ENCODE assay signal across 8 cellular contexts in the genomic region with DNA sequence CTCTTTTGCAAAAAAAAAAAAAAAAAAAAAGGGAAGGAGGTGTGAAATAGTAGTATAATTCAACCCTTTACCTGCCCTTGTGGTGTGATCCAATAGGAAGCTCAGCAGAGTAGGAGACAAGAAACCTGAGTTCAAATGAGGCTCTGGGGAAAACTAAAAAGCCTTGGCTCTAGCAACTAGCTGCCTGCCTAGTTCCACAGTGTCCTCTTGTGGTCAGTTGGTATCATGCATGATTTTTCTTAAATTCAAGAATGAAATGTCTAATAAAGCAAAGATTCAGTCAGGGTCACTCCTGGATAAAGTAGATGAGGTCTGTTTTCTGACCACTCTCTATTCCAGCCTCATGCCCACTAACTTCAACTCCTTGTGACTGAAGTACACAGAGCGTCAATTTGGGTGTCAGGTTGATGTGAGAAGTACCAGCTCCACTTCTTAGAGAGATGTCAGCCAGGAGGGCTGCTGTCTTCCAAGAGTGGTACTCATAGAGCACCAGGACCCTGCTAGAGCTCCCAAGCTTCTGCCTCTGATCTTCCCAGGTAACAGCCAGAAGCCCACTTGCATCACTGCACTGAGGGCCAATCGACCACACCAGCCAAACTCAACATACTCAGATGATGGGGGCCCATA. TPM values are rescaled to one million over a fixed set of nuclear protein-coding genes. Genes with fewer than 3 reads are reported as not detected.
DNase-seq lines count a peak whose midpoint lies in the region; ATAC-seq and TF ChIP-seq lines count a peak whose summit lies in the region.

No MANE protein-coding gene starts in this region.

- H3K27ac ChIP-seq in DND-41 (ENCODE audit: low read length) (no peak overlapping the region), body of pancreas (no peak overlapping the region), lower lobe of right lung (no peak overlapping the region)

- no peaks in the 10 kb centered on the region for H4K20me1 ChIP-seq in DND-41 (ENCODE audit: insufficient read depth, low read length)

- 0 out of 2 replicates have a peak, but pooled peaks cover 5% of the 10 kb centered on the region for H3K4me1 ChIP-seq in DND-41 (ENCODE audit: insufficient read depth, low read length)
- H3K4me1 ChIP-seq in body of pancreas, result peaks cover 16% of the 10 kb centered on the region
- no peaks in the 10 kb centered on the region for H3K4me1 ChIP-seq in lower lobe of right lung

- no peaks in the 10 kb centered on the region for H3K9me3 Mint-ChIP-seq in activated naive CD8-positive, alpha-beta T cell treated with anti-CD3 and anti-CD28 coated beads, Interleukin-2, amount 50 U/mL, for 24 hours

- no peak overlapping the region for H3K4me3 Mint-ChIP-seq in activated naive CD8-positive, alpha-beta T cell treated with anti-CD3 and anti-CD28 coated beads, Interleukin-2, amount 50 U/mL, for 24 hours

- ATAC-seq in DND-41 (ENCODE audit: insufficient read depth, low read depth) (peak; percentile 34; the same call in 1 of the 3 replicates), body of pancreas (no peak), lower lobe of right lung (no peak), GM18861 (IDR thresholded peaks at IDR 0.05; ENCODE audit: unreplicated experiment) (no peak), HG02588 (IDR thresholded peaks at IDR 0.05; ENCODE audit: unreplicated experiment) (no peak)
- no peak for ATAC-seq in activated naive CD8-positive, alpha-beta T cell treated with anti-CD3 and anti-CD28 coated beads, Interleukin-2, amount 50 U/mL, for 24 hours

- H3K79me2 ChIP-seq in DND-41 (ENCODE audit: insufficient read depth, low read length), result no peaks in the 10 kb centered on the region

- H3K27me3 ChIP-seq in DND-41 (ENCODE audit: insufficient read depth, low read length, poor library complexity), result no peaks in the 10 kb centered on the region
- H3K27me3 ChIP-seq in body of pancreas, result no peaks in the 10 kb centered on the region
- no peaks in the 10 kb centered on the region for H3K27me3 ChIP-seq in lower lobe of right lung (ENCODE audit: low read depth)

- H3K4me2 ChIP-seq in DND-41 (ENCODE audit: insufficient read depth, low read length), result no peak overlapping the region

- intact Hi-C loops in body of pancreas (cut with DNase I) (loop anchor here (10.0 kb wide), 1 partner anchor 265 kb away; no protein-coding TSS in a partner anchor), lower lobe of right lung (cut with DNase I) (no loop called here)

- no peak for TF ChIP-seq POLR2A in body of pancreas (IDR thresholded peaks at IDR 0.05)

- no peaks in the 10 kb centered on the region for H3K4me1 Mint-ChIP-seq in activated naive CD8-positive, alpha-beta T cell treated with anti-CD3 and anti-CD28 coated beads, Interleukin-2, amount 50 U/mL, for 24 hours

- H3K27me3 Mint-ChIP-seq in activated naive CD8-positive, alpha-beta T cell treated with anti-CD3 and anti-CD28 coated beads, Interleukin-2, amount 50 U/mL, for 24 hours, result no peaks in the 10 kb centered on the region

- no peak overlapping the region for H3K27ac Mint-ChIP-seq in activated naive CD8-positive, alpha-beta T cell treated with anti-CD3 and anti-CD28 coated beads, Interleukin-2, amount 50 U/mL, for 24 hours

- H3K9ac ChIP-seq in DND-41 (ENCODE audit: low read depth, low read length), result no peak overlapping the region

- H3K9me3 ChIP-seq in DND-41 (ENCODE audit: insufficient read depth, low read length, severe bottlenecking) (no peaks in the 10 kb centered on the region), body of pancreas (no peaks in the 10 kb centered on the region), lower lobe of right lung (no peaks in the 10 kb centered on the region)

- 81% methylated on average over 1 to 2 of the region's 2 CpGs for WGBS in body of pancreas, 2 donors

- H3K36me3 ChIP-seq in DND-41 (ENCODE audit: insufficient read depth, low read length), result no peaks in the 10 kb centered on the region
- H3K36me3 ChIP-seq in body of pancreas (replicated peaks in 1 of 2; ENCODE audit: insufficient read depth in 1 of 2, low read depth in 2 of 2), result no peaks in the 10 kb centered on the region
- H3K36me3 ChIP-seq in lower lobe of right lung, result no peaks in the 10 kb centered on the region

- peak; percentile 24 for DNase-seq in DND-41
- DNase-seq in HFF-Myc (ENCODE audit: extremely low read depth, low read depth), result no peak
- peak; percentile 48 to 72 for DNase-seq in NCI-H526 (lab: John Stamatoyannopoulos, UW)
- peak in 3 of 4 donors; percentile 26 to 44 (median 33) for DNase-seq in body of pancreas
- DNase-seq in lower lobe of right lung, result no peak
- DNase-seq in activated naive CD8-positive, alpha-beta T cell treated with anti-CD3 and anti-CD28 coated beads, Interleukin-2, amount 50 U/mL, for 24 hours, result no peak

- peak; percentile 79 for TF ChIP-seq CTCF in DND-41 (IDR thresholded peaks at IDR 0.05; ENCODE audit: borderline replicate concordance, extremely low read depth, low read length, poor library complexity, severe bottlenecking)
- TF ChIP-seq CTCF in HFF-Myc (IDR thresholded peaks at IDR 0.05; ENCODE audit: low read depth, low read length, missing control alignments), result peak; percentile 90
- TF ChIP-seq CTCF in body of pancreas (IDR thresholded peaks at IDR 0.05), result peak; percentile 60 to 83 (median 72)
- TF ChIP-seq CTCF in lower lobe of right lung (IDR thresholded peaks at IDR 0.05), result peak; percentile 53

- H2AFZ ChIP-seq in DND-41 (ENCODE audit: low read depth, low read length), result no peak overlapping the region

- H3K4me3 ChIP-seq in DND-41 (ENCODE audit: low read depth in 1 of 2, low read length in 2 of 2) (no peak overlapping the region), HFF-Myc (replicated peaks; ENCODE audit: low read depth, low read length) (no peak overlapping the region), body of pancreas (no peak overlapping the region), lower lobe of right lung (no peak overlapping the region)

- no peaks in the 10 kb centered on the region for H3K36me3 Mint-ChIP-seq in activated naive CD8-positive, alpha-beta T cell treated with anti-CD3 and anti-CD28 coated beads, Interleukin-2, amount 50 U/mL, for 24 hours (ENCODE audit: low read depth)

RNA-seq across cellular contexts. Expression of a gene that starts 10.5 kb away (rescaled TPM):
- total RNA-seq in body of pancreas (10 to 100 TPM in 1 of 2 donors, 1 to 10 TPM in 1; 8.2 to 27.2 TPM), lower lobe of right lung (27.1 TPM)

RNA-seq across cellular contexts. Expression of a gene that starts 15.6 kb away (rescaled TPM):
- 10 to 100 TPM; 15.3 to 19.8 TPM for total RNA-seq in body of pancreas
- 37.8 TPM for total RNA-seq in lower lobe of right lung

Comparison
In these comparisons a context has a peak if more than half of its experiments do, and no peak if none do; other contexts are left out.
1. DNase-seq: peak in DND-41 (single experiment), NCI-H526 (2 of 2) and body of pancreas (3 of 4); none in HFF-Myc (single experiment), lower lobe of right lung (single experiment) and activated naive CD8-positive, alpha-beta T cell treated with anti-CD3 and anti-CD28 coated beads, Interleukin-2, amount 50 U/mL, for 24 hours (single experiment).
2. Peak in every context shown above with its lines, with median percentiles within 50 percentile points of each other: CTCF ChIP-seq.